Comparison of ENCODE assay signal across 1 cellular context in the genomic region with DNA sequence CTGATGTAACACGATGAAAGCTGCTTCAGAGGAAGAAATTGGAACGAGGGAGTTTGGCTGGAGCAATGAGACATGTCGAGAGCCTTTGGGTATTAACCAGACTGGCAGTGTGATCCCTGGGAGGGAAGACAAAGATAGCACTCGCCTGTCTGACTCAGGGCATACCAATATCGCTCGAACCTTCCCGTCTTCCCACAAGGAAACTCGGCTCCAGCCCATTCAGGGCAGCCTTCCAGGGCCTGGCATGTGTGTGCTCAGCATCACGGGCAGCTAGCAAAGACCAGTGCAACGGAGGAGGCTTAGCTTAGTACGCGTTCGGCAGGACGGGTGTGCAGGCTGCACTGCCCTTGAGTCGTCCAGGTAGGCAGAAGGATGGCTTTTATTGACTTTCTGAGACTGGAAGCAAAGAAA.
TF ChIP-seq lines count a peak whose summit lies in the region.

No MANE protein-coding gene starts in this region.

TF ChIP-seq in IMR-90, 13 proteins besides CTCF, POLR2A, EP300 and RAD21 (continued from another document):
- TF ChIP-seq, protein P1, sequence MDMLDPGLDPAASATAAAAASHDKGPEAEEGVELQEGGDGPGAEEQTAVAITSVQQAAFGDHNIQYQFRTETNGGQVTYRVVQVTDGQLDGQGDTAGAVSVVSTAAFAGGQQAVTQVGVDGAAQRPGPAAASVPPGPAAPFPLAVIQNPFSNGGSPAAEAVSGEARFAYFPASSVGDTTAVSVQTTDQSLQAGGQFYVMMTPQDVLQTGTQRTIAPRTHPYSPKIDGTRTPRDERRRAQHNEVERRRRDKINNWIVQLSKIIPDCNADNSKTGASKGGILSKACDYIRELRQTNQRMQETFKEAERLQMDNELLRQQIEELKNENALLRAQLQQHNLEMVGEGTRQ (IDR thresholded peaks at IDR 0.05; ENCODE audit: low read depth, low read length), result no peak
- no peak for TF ChIP-seq RCOR1 (IDR thresholded peaks at IDR 0.05; ENCODE audit: insufficient replicate concordance, low read length)
- no peak for TF ChIP-seq CHD1 (IDR thresholded peaks at IDR 0.05; ENCODE audit: low read depth, low read length)
